Comparison of ENCODE assay signal across 25 cellular contexts in the genomic region with DNA sequence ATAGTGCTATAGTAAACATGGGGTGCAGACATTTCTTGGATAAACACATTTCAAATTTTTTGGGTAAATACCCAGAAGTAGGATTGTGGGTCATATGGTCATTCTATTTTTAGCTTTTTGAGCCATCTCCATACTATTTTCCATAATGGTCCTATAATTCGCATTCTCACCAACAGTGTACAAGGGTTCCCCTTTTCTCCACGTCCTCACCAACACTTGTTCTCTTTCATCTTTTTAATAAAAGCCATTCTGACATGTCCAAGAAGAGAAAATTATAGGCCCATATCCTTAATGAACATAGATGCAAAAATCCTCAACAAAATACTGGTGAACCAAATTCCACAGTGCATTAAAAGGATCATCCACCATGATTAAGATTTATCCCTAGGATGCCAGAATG. TPM values are rescaled to one million over a fixed set of nuclear protein-coding genes. Genes with fewer than 3 reads are reported as not detected.
"Had no signal": no experiment of that assay in that cellular context is flagged by ENCODE, and none has a peak within 500 bp of the region (broad histone marks: within the 10 kb centered on the region; RNA-seq: fewer than 3 reads in every experiment).

No MANE protein-coding gene starts in this region.

- H3K36me3 ChIP-seq: colonic mucosa, esophagus muscularis mucosa, esophagus squamous epithelium, gastrocnemius medialis, gastroesophageal sphincter, heart left ventricle, heart right ventricle had no signal

- H3K4me1 ChIP-seq: colonic mucosa, esophagus squamous epithelium, foreskin keratinocyte, gastrocnemius medialis, gastroesophageal sphincter had no signal

- DNase-seq: colonic mucosa; cortex of kidney; dermis blood vessel endothelial cell; dorsolateral prefrontal cortex; effector CD4-positive, alpha-beta T cell; effector CD8-positive, alpha-beta T cell; effector memory CD4-positive, alpha-beta T cell; effector memory CD8-positive, alpha-beta T cell; endodermal cell; erythroblast; esophagus squamous epithelium; foreskin fibroblast; foreskin keratinocyte; foreskin melanocyte; gastrocnemius medialis; glutamatergic neuron; head of caudate nucleus; heart left ventricle; heart right ventricle had no signal

- H3K27ac ChIP-seq: colonic mucosa, coronary artery, dorsolateral prefrontal cortex, epithelial cell of prostate, esophagus muscularis mucosa, esophagus squamous epithelium, foreskin keratinocyte, gastrocnemius medialis, gastroesophageal sphincter, heart left ventricle, heart right ventricle had no signal

- H3K4me3 ChIP-seq: colonic mucosa, coronary artery, dorsolateral prefrontal cortex, esophagus muscularis mucosa, esophagus squamous epithelium, gastrocnemius medialis, gastroesophageal sphincter, heart left ventricle, heart right ventricle had no signal

- H3K9me3 ChIP-seq: colonic mucosa, esophagus muscularis mucosa, esophagus squamous epithelium, gastrocnemius medialis, gastroesophageal sphincter, heart left ventricle, heart right ventricle had no signal

RNA-seq across cellular contexts. Expression of gene STUM, which starts 8.9 kb away (rescaled TPM):
- total RNA-seq: endothelial cell of umbilical vein, fibroblast of lung, foreskin keratinocyte had no signal
